Comparison of ENCODE assay signal across 8 cellular contexts in genomic region chr4:100839712-100840111, GRCh38.
"Had no signal": no experiment of that assay in that cellular context is flagged by ENCODE, and none has a peak within 500 bp of the region (broad histone marks: within the 10 kb centered on the region; RNA-seq: fewer than 3 reads in every experiment).

No MANE protein-coding gene starts in this region.

- H3K4me3 ChIP-seq: GM12878 had no signal

- ATAC-seq: GM12878 had no signal

- FAIRE-seq: G401.6, GM12878, GM12891, GM12892, GM18507, GM19239 had no signal

- DNase-seq: GDM1, GF-D8 had no signal
